8 cellular contexts compared by ENCODE assay signal in the genomic region with DNA sequence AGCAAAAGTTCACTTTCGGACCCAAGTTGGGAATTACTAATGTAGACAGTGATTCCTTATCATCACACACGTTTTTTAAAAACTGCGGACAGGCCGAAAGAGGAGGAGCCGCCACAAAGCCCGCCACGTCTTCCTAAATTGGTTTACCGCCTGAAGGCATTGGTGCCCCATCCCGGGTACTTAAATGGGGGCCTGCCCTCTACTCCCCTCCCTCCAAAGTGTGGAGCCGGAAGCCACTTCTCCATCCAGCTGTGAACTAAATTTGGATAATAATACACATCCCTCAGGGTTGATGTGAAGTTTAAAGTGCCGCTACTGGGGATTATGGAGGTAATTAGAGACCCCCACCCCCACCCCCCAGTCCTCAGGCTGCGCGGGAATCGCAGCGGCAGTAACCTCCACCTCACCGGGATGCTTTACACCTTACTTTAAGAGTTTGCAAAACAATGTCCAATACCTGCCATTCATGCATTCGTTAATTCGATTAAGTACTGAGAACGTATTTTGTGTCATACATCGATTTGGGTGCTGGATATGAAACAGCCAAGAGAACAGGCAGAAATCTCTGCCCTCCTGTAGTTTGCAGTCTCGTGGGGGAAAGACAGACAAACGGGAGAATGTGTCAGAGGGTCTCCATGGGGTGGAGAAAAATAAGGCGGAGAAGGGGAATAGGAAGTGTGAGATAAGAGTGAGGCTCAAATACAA. TPM values are rescaled to one million over a fixed set of nuclear protein-coding genes. Genes with fewer than 3 reads are reported as not detected.
A peak's percentile ranks its signal among the peaks of the same experiment; 100 is the strongest.
DNase-seq lines count a peak whose midpoint lies in the region; TF ChIP-seq lines count a peak whose summit lies in the region.

No MANE protein-coding gene starts in this region.

- intact Hi-C loops in Calu3 (cut with micrococcal nuclease; ENCODE audit: unreplicated experiment): no loop called here

- peak overlapping the region; percentile 91 for H3K4me3 Mint-ChIP-seq in Calu3 (ENCODE audit: low read depth, unreplicated experiment)

- H2BK120ac ChIP-seq in neuronal stem cell (ENCODE audit: low read depth, low read length): no peak overlapping the region

- no CpG with 5 or more reads among the region's 23 CpGs for WGBS in neuronal stem cell (ENCODE audit: extremely low coverage in 2 of 2, insufficient read length in 2 of 2, insufficient replicate concordance in 1 of 2), 2 donors

- DNase-seq in Calu3: no peak
- peak; percentile 88 for DNase-seq in NCI-H69 (lab: John Stamatoyannopoulos, UW)
- no peak for DNase-seq in effector memory CD4-positive, alpha-beta T cell
- DNase-seq in neuronal stem cell (ENCODE audit: low spot score): no peak
- DNase-seq in KBM-7: no peak
- no peak for DNase-seq in SW 1271 (lab: John Stamatoyannopoulos, UW)
- no peak for DNase-seq in AG20443 (ENCODE audit: low spot score)
- DNase-seq in NCI-H1436 treated with DMSO at 0.1 percent for 48 hours (lab: John Stamatoyannopoulos, UW): no peak

- H3K36me3 Mint-ChIP-seq in Calu3 (ENCODE audit: insufficient read depth, unreplicated experiment): peaks cover 41% of the 10 kb centered on the region

- peaks cover 3% of the 10 kb centered on the region for H3K79me1 ChIP-seq in neuronal stem cell (ENCODE audit: low read depth, low read length)

- no peaks in the 10 kb centered on the region for H3K9me3 Mint-ChIP-seq in Calu3 (ENCODE audit: low read depth, unreplicated experiment)

- CTCF ChIA-PET in Calu3 (lab: Charles Lee): interaction anchor here (0.9 to 1.2 kb wide), 2 partner anchors 26 to 268 kb away, joined by 3 to 4 read pairs; no protein-coding TSS in a partner anchor

- H2AK5ac ChIP-seq in neuronal stem cell (ENCODE audit: low read depth, low read length): no peak overlapping the region

- no peak overlapping the region for H4K8ac ChIP-seq in neuronal stem cell (ENCODE audit: low read depth, low read length)

- no peak overlapping the region for H2BK5ac ChIP-seq in neuronal stem cell (ENCODE audit: low read length)

- H3K27ac ChIP-seq in effector memory CD4-positive, alpha-beta T cell (ENCODE audit: insufficient read depth, low read length, poor library complexity, severe bottlenecking): no peak overlapping the region
- no peak overlapping the region for H3K27ac ChIP-seq in neuronal stem cell (replicated peaks; ENCODE audit: low read length)

- no peaks in the 10 kb centered on the region for H3K9me3 ChIP-seq in effector memory CD4-positive, alpha-beta T cell (ENCODE audit: control insufficient read depth, low read length)
- H3K9me3 ChIP-seq in neuronal stem cell (replicated peaks in 1 of 2; ENCODE audit: control insufficient read depth in 2 of 2, insufficient read depth in 1 of 2, low read depth in 1 of 2, low read length in 2 of 2): no peaks in the 10 kb centered on the region

- H3K4ac ChIP-seq in neuronal stem cell (ENCODE audit: low read length): no peak overlapping the region

- no peaks in the 10 kb centered on the region for H3K27me3 Mint-ChIP-seq in Calu3 (ENCODE audit: unreplicated experiment)

- H3K9ac ChIP-seq in neuronal stem cell (ENCODE audit: low read depth, low read length, poor library complexity): no peak overlapping the region

- H3K14ac ChIP-seq in neuronal stem cell (ENCODE audit: low read length): no peak overlapping the region

- no peak overlapping the region for H2BK15ac ChIP-seq in neuronal stem cell (ENCODE audit: low read length)

- in situ Hi-C loops in KBM-7 (cut with MboI; ENCODE audit: low pct_unique_long_range_greater_than_20kb, low sequenced_read_pairs): no loop called here

- H3K23ac ChIP-seq in neuronal stem cell (ENCODE audit: low read depth, low read length, poor library complexity): no peak overlapping the region

- no peak for TF ChIP-seq CTCF in Calu3 (IDR thresholded peaks at IDR 0.05; ENCODE audit: unreplicated experiment)

- H3K36me3 ChIP-seq in effector memory CD4-positive, alpha-beta T cell (ENCODE audit: control insufficient read depth, insufficient read depth, low read length): no peaks in the 10 kb centered on the region
- H3K36me3 ChIP-seq in neuronal stem cell (replicated peaks in 1 of 2; ENCODE audit: control insufficient read depth in 2 of 2, insufficient read depth in 2 of 2, low read length in 2 of 2): peaks cover 0 to 24% of the 10 kb centered on the region in 2 donors

- H2AFZ ChIP-seq in neuronal stem cell (ENCODE audit: low read length): peak overlapping the region; percentile 97

- no peaks in the 10 kb centered on the region for H3K27me3 ChIP-seq in effector memory CD4-positive, alpha-beta T cell (replicated peaks; ENCODE audit: control insufficient read depth, insufficient read depth, low read length, poor library complexity, severe bottlenecking)
- H3K27me3 ChIP-seq in neuronal stem cell (ENCODE audit: control insufficient read depth in 3 of 3, insufficient read depth in 3 of 3, low read depth in 1 of 3, low read length in 3 of 3): peaks cover 0 to 17% (median 5%) of the 10 kb centered on the region in 3 experiments

- H3K27ac Mint-ChIP-seq in Calu3 (ENCODE audit: unreplicated experiment): peak overlapping the region; percentile 69

- H3K4me3 ChIP-seq in effector memory CD4-positive, alpha-beta T cell (ENCODE audit: insufficient read depth, low read depth, low read length, poor library complexity, severe bottlenecking): peak overlapping the region; percentile 79
- peak overlapping the region; percentile 94 to 98 for H3K4me3 ChIP-seq in neuronal stem cell (ENCODE audit: low read length in 2 of 2)

- peak overlapping the region; percentile 90 for H3K4me2 ChIP-seq in neuronal stem cell (ENCODE audit: insufficient read depth, low read length, poor library complexity, severe bottlenecking)

- H3K18ac ChIP-seq in neuronal stem cell (ENCODE audit: low read length): no peak overlapping the region

- no TSS peak for BruUV-seq in Calu3 (replicated peaks; lab: Mats Ljungman, UMichigan)

- H3K4me1 Mint-ChIP-seq in Calu3 (ENCODE audit: low read depth, unreplicated experiment): peaks cover 47% of the 10 kb centered on the region

- peaks cover 9% of the 10 kb centered on the region for H3K4me1 ChIP-seq in effector memory CD4-positive, alpha-beta T cell (ENCODE audit: control insufficient read depth, insufficient read depth, low read length, poor library complexity, severe bottlenecking)
- peaks cover 5 to 20% of the 10 kb centered on the region in 2 donors for H3K4me1 ChIP-seq in neuronal stem cell (ENCODE audit: control insufficient read depth in 2 of 2, insufficient read depth in 1 of 2, low read depth in 1 of 2, low read length in 2 of 2)

- H4K91ac ChIP-seq in neuronal stem cell (ENCODE audit: low read depth, low read length, poor library complexity): no peak overlapping the region

- H2BK12ac ChIP-seq in neuronal stem cell (ENCODE audit: low read length): no peak overlapping the region

RNA-seq across cellular contexts. Expression of gene MACROH2A1, which starts 1.0 kb away (rescaled TPM):
- total RNA-seq in Calu3 (2022): 365 and 368 TPM in 2 replicates
- 191 TPM for polyA plus RNA-seq in neuronal stem cell (2013, experiment 1 of 2)
- polyA plus RNA-seq in neuronal stem cell (2013, experiment 2 of 2): 193 TPM

RNA-seq across cellular contexts. Expression of gene DCANP1, which starts 47.2 kb away (rescaled TPM):
- total RNA-seq in Calu3 (2022): not detected in 2 replicates
- polyA plus RNA-seq in neuronal stem cell (2013, experiment 1 of 2): not detected
- polyA plus RNA-seq in neuronal stem cell (2013, experiment 2 of 2): not detected

RNA-seq across cellular contexts. Expression of gene TIFAB, which starts 52.2 kb away (rescaled TPM):
- not detected in 2 replicates for total RNA-seq in Calu3 (2022)
- polyA plus RNA-seq in neuronal stem cell (2013, experiment 1 of 2): not detected
- not detected for polyA plus RNA-seq in neuronal stem cell (2013, experiment 2 of 2)
